Comparison of ENCODE assay signal across 11 cellular contexts in the genomic region with DNA sequence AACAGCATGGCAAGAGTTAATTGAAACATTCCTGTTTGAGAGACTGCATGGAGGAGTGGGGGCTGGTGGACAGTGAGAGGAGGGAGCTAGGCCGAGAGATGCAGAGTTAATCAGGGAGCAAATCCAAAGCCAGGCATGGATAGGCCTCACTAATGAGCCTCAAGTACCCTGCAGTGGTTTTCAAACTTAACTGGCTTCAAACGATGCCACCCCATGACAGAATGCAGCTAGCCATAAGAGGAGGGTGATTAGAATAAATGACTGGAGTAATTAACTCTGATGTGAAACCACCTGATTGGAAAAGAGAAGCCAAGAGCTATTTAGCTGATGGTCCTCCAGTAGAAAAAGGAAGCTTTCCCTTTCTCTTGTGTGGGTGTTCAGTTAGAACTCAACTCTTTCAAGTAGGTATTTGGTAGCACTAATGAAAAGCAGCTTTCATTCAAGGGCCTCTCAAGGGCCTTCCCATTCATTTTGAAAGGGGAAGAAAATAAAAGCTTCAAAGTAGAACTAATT.
DNase-seq lines count a peak whose midpoint lies in the region; ATAC-seq, FAIRE-seq and TF ChIP-seq lines count a peak whose summit lies in the region.
"Had no signal": no experiment of that assay in that cellular context is flagged by ENCODE, and none has a peak within 500 bp of the region (broad histone marks: within the 10 kb centered on the region; RNA-seq: fewer than 3 reads in every experiment).

No MANE protein-coding gene starts in this region.

- TF ChIP-seq CTCF in GM13976 (IDR thresholded peaks at IDR 0.05; ENCODE audit: borderline replicate concordance, control extremely low read depth, extremely low read depth, insufficient read depth, missing control alignments): no peak
- no peak for TF ChIP-seq CTCF in lung (IDR thresholded peaks at IDR 0.05; ENCODE audit: control extremely low read depth, extremely low read depth)
- TF ChIP-seq CTCF in dorsolateral prefrontal cortex (IDR thresholded peaks at IDR 0.05 in 54 of 56, conservative IDR thresholded peaks at IDR 0.05 in 2 of 56; ENCODE audit: low read depth in 1 of 56, partially characterized antibody in 56 of 56): no peak

- intact Hi-C loops in dorsolateral prefrontal cortex (cut with DNase I): no loop called here

- H3K4me3 ChIP-seq in lung: no peak overlapping the region
- no peak overlapping the region for H3K4me3 ChIP-seq in dorsolateral prefrontal cortex
- H3K4me3 ChIP-seq: right atrium auricular region had no signal

- in situ Hi-C loops in GM13976 (cut with MboI; ENCODE audit: low sequenced_read_pairs, unreplicated experiment) (no loop called here), ACHN (cut with HindIII; ENCODE audit: low pct_ligation_motif_present, low pct_unique_long_range_greater_than_20kb, low sequenced_read_pairs) (no loop called here)

- peak; percentile 50 for DNase-seq in GM13976 (ENCODE audit: low spot score)
- DNase-seq in NCI-H345 (lab: John Stamatoyannopoulos, UW): peak; percentile 68
- DNase-seq in lung (ENCODE audit: low spot score): no peak
- DNase-seq in RCC 7860 (ENCODE audit: low spot score): no peak
- DNase-seq in ACHN: no peak
- no peak for DNase-seq in stimulated activated naive CD4-positive, alpha-beta T cell treated with Interleukin-2 at 50 U/mL for 16 hours (lab: John Stamatoyannopoulos, UW)
- no peak for DNase-seq in dorsolateral prefrontal cortex
- DNase-seq: activated CD8-positive, alpha-beta memory T cell treated with anti-CD3 and anti-CD28 coated beads, Interleukin-2, amount 10 ng/mL, durations not matched to agents 7 days and 5 days; MV-4-11 had no signal

- ATAC-seq in HG02678 (IDR thresholded peaks at IDR 0.05; ENCODE audit: unreplicated experiment): peak; percentile 64
- peak; percentile 34 for ATAC-seq in lung (ENCODE audit: insufficient read depth, low FRiP score)
- ATAC-seq: activated CD8-positive, alpha-beta memory T cell treated with anti-CD3 and anti-CD28 coated beads, Interleukin-2, amount 10 ng/mL, durations not matched to agents 7 days and 5 days had no signal

- H3K27me3 ChIP-seq in lung (ENCODE audit: control insufficient read depth, insufficient read depth): no peaks in the 10 kb centered on the region
- H3K27me3 ChIP-seq in dorsolateral prefrontal cortex: no peaks in the 10 kb centered on the region
- H3K27me3 ChIP-seq: right atrium auricular region had no signal

- H3K4me1 ChIP-seq in lung (ENCODE audit: control insufficient read depth in 2 of 2, insufficient read depth in 2 of 2, low read length in 2 of 2): no peaks in the 10 kb centered on the region
- H3K4me1 ChIP-seq: right atrium auricular region had no signal

- peaks cover 0 to 2% of the 10 kb centered on the region in 2 donors for H3K36me3 ChIP-seq in lung (ENCODE audit: control insufficient read depth in 2 of 2, insufficient read depth in 2 of 2, low read length in 2 of 2)
- H3K36me3 ChIP-seq: right atrium auricular region had no signal

- H3K27ac ChIP-seq in lung (ENCODE audit: low read depth in 1 of 2, low read length in 1 of 2): no peak overlapping the region
- H3K27ac ChIP-seq in dorsolateral prefrontal cortex: no peak overlapping the region
- H3K27ac ChIP-seq: right atrium auricular region had no signal

- 49 to 77% methylated on average over 2 of the region's 2 CpGs for WGBS in lung, 2 donors

- H3K9me3 ChIP-seq in lung (ENCODE audit: control insufficient read depth in 2 of 2, insufficient read depth in 1 of 2, low read length in 1 of 2): no peaks in the 10 kb centered on the region
- H3K9me3 ChIP-seq: right atrium auricular region had no signal

- FAIRE-seq in RCC 7860 (lab: Jason Lieb, UNC): no peak

Comparison
In these comparisons a context has a peak if more than half of its experiments do, and no peak if none do; other contexts are left out.
1. DNase-seq: peak in GM13976 (single experiment) and NCI-H345 (single experiment); none in lung (single experiment), RCC 7860 (single experiment), ACHN (single experiment), stimulated activated naive CD4-positive, alpha-beta T cell treated with Interleukin-2 at 50 U/mL for 16 hours (single experiment) and dorsolateral prefrontal cortex (0 of 10).